Comparison of ENCODE assay signal across 12 cellular contexts in the genomic region with DNA sequence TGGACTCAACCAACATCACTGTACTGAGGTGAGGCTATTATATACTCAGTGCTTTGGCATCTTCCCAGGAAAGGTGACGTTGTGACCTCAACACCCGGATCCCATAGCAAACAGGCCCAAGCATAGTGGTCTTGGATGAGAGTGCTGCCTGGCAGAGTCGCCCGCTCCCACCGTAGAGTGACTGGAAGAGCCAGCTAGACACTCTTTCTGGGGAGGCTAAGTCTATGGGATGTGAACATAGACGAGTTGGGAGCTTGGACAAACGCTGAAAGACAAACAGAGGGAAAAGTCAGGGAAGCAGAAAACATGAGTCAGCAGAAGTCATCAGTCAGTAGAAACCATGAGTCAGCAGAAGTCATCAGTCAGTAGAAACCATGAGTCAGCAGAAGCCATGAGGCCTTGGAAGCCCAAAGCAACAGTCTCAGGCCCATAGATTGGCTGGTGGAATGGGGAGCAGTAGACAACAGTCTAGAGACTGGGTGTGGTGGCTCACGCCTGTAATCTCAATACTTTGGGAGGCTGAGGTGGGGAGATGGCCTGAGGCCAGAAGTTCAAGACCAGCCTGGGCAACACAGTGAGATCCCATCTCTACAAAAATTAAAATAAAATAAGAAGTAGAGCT.
DNase-seq lines count a peak whose midpoint lies in the region; ATAC-seq and TF ChIP-seq lines count a peak whose summit lies in the region.
"Had no signal": no experiment of that assay in that cellular context is flagged by ENCODE, and none has a peak within 500 bp of the region (broad histone marks: within the 10 kb centered on the region; RNA-seq: fewer than 3 reads in every experiment).

No MANE protein-coding gene starts in this region.

- WGBS in smooth muscle cell (ENCODE audit: low lambda C conversion rate): 82% methylated on average over 8 of the region's 8 CpGs

- TF ChIP-seq CTCF in foreskin fibroblast (IDR thresholded peaks at IDR 0.05; ENCODE audit: low read depth, low read length): no peak
- TF ChIP-seq CTCF in smooth muscle cell (IDR thresholded peaks at IDR 0.05; ENCODE audit: borderline replicate concordance, insufficient read depth, poor library complexity, severe bottlenecking): no peak
- no peak for TF ChIP-seq CTCF in tibial artery (IDR thresholded peaks at IDR 0.05)

- no peak for ATAC-seq in GM19351 (IDR thresholded peaks at IDR 0.05; ENCODE audit: unreplicated experiment)
- ATAC-seq: psoas muscle had no signal

- H3K9me3 ChIP-seq in smooth muscle cell (replicated peaks; ENCODE audit: low read depth): no peaks in the 10 kb centered on the region
- peaks cover 0 to 6% (median 0%) of the 10 kb centered on the region in 3 donors for H3K9me3 ChIP-seq in tibial artery
- H3K9me3 ChIP-seq: colonic mucosa, psoas muscle had no signal

- H3K4me1 ChIP-seq in smooth muscle cell (ENCODE audit: low read depth): peaks cover 7% of the 10 kb centered on the region
- peaks cover 0 to 8% (median 0%) of the 10 kb centered on the region in 4 donors for H3K4me1 ChIP-seq in tibial artery
- H3K4me1 ChIP-seq: colonic mucosa had no signal

- no peaks in the 10 kb centered on the region for H3F3A ChIP-seq in smooth muscle cell (ENCODE audit: low read depth)

- intact Hi-C loops in tibial artery (cut with DNase I; ENCODE audit: low total_unique reads): no loop called here

- H4K20me1 ChIP-seq in smooth muscle cell (ENCODE audit: low read depth): no peaks in the 10 kb centered on the region

- H3K9ac ChIP-seq in smooth muscle cell (ENCODE audit: low read depth): no peak overlapping the region

- peak; percentile 24 for DNase-seq in CMK (ENCODE audit: low read depth)
- DNase-seq in HS-27A (ENCODE audit: low read depth): peak; percentile 2
- DNase-seq in T1000 (lab: John Stamatoyannopoulos, UW): peak; percentile 9
- peak; percentile 45 to 72 for DNase-seq in foreskin fibroblast
- no peak for DNase-seq in smooth muscle cell (lab: John Stamatoyannopoulos, UW; ENCODE audit: unreplicated experiment)
- no peak for DNase-seq in retina
- DNase-seq in tibial artery: no peak
- DNase-seq: colonic mucosa, kidney, psoas muscle had no signal

- H2AFZ ChIP-seq in smooth muscle cell (ENCODE audit: low read depth): no peak overlapping the region

- no peaks in the 10 kb centered on the region for H3K27me3 ChIP-seq in smooth muscle cell (ENCODE audit: low read depth)
- H3K27me3 ChIP-seq in tibial artery: no peaks in the 10 kb centered on the region
- H3K27me3 ChIP-seq: colonic mucosa had no signal

- no peak overlapping the region for H3K27ac ChIP-seq in smooth muscle cell (ENCODE audit: low read depth)
- H3K27ac ChIP-seq in tibial artery: no peak overlapping the region
- H3K27ac ChIP-seq: colonic mucosa, HL-60, psoas muscle had no signal

- no peaks in the 10 kb centered on the region for H3K79me2 ChIP-seq in smooth muscle cell (ENCODE audit: low read depth)

- H3K4me2 ChIP-seq in smooth muscle cell: no peak overlapping the region

- H3K36me3 ChIP-seq in smooth muscle cell (ENCODE audit: low read depth) (no peaks in the 10 kb centered on the region), tibial artery (no peaks in the 10 kb centered on the region)
- H3K36me3 ChIP-seq: colonic mucosa had no signal

- no peak overlapping the region for H3K4me3 ChIP-seq in foreskin fibroblast (ENCODE audit: low read depth in 1 of 2, low read length in 2 of 2)
- H3K4me3 ChIP-seq in smooth muscle cell: no peak overlapping the region
- no peak overlapping the region for H3K4me3 ChIP-seq in tibial artery
- H3K4me3 ChIP-seq: colonic mucosa, psoas muscle had no signal

Comparison
In these comparisons a context has a peak if more than half of its experiments do, and no peak if none do; other contexts are left out.
1. DNase-seq: peak in CMK (single experiment), HS-27A (single experiment), T1000 (single experiment) and foreskin fibroblast (2 of 2); none in smooth muscle cell (single experiment), retina (single experiment) and tibial artery (0 of 2).